1 cellular context compared by ENCODE assay signal in genomic region chr7:66952343-66953043, GRCh38.
TF ChIP-seq lines count a peak whose summit lies in the region.

No MANE protein-coding gene starts in this region.

TF ChIP-seq in H1, 55 proteins besides CTCF, POLR2A, EP300 and RAD21:
- TF ChIP-seq MAX (IDR thresholded peaks at IDR 0.05): no peak
- TF ChIP-seq E2F6 (IDR thresholded peaks at IDR 0.05): no peak
- TF ChIP-seq CTBP2 (IDR thresholded peaks at IDR 0.05; ENCODE audit: borderline replicate concordance, insufficient read depth, insufficient read length, low read length): no peak
- no peak for TF ChIP-seq TBP (IDR thresholded peaks at IDR 0.05; ENCODE audit: low read depth, low read length)
- no peak for TF ChIP-seq FOSL1 (IDR thresholded peaks at IDR 0.05; ENCODE audit: insufficient read depth, low read depth, low read length)
- TF ChIP-seq YY1 (IDR thresholded peaks at IDR 0.05; ENCODE audit: low read depth, low read length): no peak
- no peak for TF ChIP-seq KDM5A (IDR thresholded peaks at IDR 0.05; ENCODE audit: low read length)
- no peak for TF ChIP-seq GTF2F1 (IDR thresholded peaks at IDR 0.05; ENCODE audit: borderline replicate concordance, low read depth, low read length)
- no peak for TF ChIP-seq KDM1A (IDR thresholded peaks at IDR 0.05; ENCODE audit: borderline replicate concordance, low read length)
- no peak for TF ChIP-seq SUZ12 (IDR thresholded peaks at IDR 0.05; ENCODE audit: low read length)
- TF ChIP-seq ATF2 (IDR thresholded peaks at IDR 0.05; ENCODE audit: low read length): no peak
- TF ChIP-seq CBX8 (IDR thresholded peaks at IDR 0.05; ENCODE audit: borderline replicate concordance, low read depth, low read length): no peak
- no peak for TF ChIP-seq CHD2 (IDR thresholded peaks at IDR 0.05; ENCODE audit: low read length)
- TF ChIP-seq JUN (IDR thresholded peaks at IDR 0.05; ENCODE audit: low read depth, low read length): no peak
- no peak for TF ChIP-seq NRF1 (IDR thresholded peaks at IDR 0.05; ENCODE audit: low read depth, low read length)
- no peak for TF ChIP-seq PHF8 (conservative IDR thresholded peaks at IDR 0.05; ENCODE audit: low read depth, low read length)
- no peak for TF ChIP-seq BCL11A (IDR thresholded peaks at IDR 0.05; ENCODE audit: low read depth in 2 of 2, low read length in 2 of 2)
- no peak for TF ChIP-seq KDM4A (IDR thresholded peaks at IDR 0.05; ENCODE audit: low read depth, low read length, severe bottlenecking)
